1 cellular context compared by ENCODE assay signal in genomic region chr10:125155669-125156068, GRCh38.
TF ChIP-seq lines count a peak whose summit lies in the region.

No MANE protein-coding gene starts in this region.

TF ChIP-seq in H1, 55 proteins besides CTCF, POLR2A, EP300 and RAD21 (continued from another document):
- TF ChIP-seq JUN (IDR thresholded peaks at IDR 0.05; ENCODE audit: low read depth, low read length) (no peak), EGR1 (IDR thresholded peaks at IDR 0.05; ENCODE audit: borderline replicate concordance, low read depth, low read length) (no peak)
